Comparison of ENCODE assay signal across 17 cellular contexts in the genomic region with DNA sequence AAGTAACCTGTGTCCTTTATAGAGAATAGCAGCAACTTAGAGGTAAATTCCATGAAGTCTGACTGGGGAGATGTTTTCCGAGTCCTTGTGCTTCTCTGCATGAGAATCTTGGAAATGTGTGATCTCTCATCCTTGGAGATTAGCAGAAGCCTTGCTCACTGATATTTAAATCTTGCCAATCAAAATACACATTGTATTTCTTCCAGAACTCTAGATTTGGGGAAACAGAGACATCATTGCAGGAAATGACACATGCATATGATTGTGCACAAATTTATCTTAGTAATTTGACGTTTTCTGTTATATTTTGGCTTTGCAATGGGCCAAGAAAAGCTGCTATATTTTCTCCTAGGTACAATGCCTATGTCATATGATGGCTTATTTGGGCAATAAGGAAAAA.
DNase-seq lines count a peak whose midpoint lies in the region; ATAC-seq and TF ChIP-seq lines count a peak whose summit lies in the region.
"Had no signal": no experiment of that assay in that cellular context is flagged by ENCODE, and none has a peak within 500 bp of the region (broad histone marks: within the 10 kb centered on the region; RNA-seq: fewer than 3 reads in every experiment).

No MANE protein-coding gene starts in this region.

- H3K36me3 ChIP-seq in KMS-11 (ENCODE audit: insufficient read depth) (no peaks in the 10 kb centered on the region), adipocyte (ENCODE audit: control insufficient read depth, insufficient read depth, low read length, severe bottlenecking) (no peaks in the 10 kb centered on the region)

- H3K79me2 ChIP-seq in KMS-11 (ENCODE audit: insufficient read depth, low read depth): no peaks in the 10 kb centered on the region

- no peak for ATAC-seq in HG03354 (IDR thresholded peaks at IDR 0.05; ENCODE audit: poor library complexity, severe bottlenecking, unreplicated experiment)
- ATAC-seq in HG02763 (IDR thresholded peaks at IDR 0.05; ENCODE audit: unreplicated experiment): no peak
- ATAC-seq: Panc1 had no signal

- H3K27me3 ChIP-seq in KMS-11 (ENCODE audit: insufficient read depth, low read depth) (no peaks in the 10 kb centered on the region), adipocyte (replicated peaks; ENCODE audit: control insufficient read depth, insufficient read depth, low read length) (no peaks in the 10 kb centered on the region)

- no peak overlapping the region for H3K4me2 ChIP-seq in KMS-11

- no peaks in the 10 kb centered on the region for H3K9me3 ChIP-seq in adipocyte (ENCODE audit: control insufficient read depth, low read length)

- H2AFZ ChIP-seq in KMS-11 (ENCODE audit: low read depth): no peak overlapping the region

- H3K4me3 ChIP-seq in KMS-11 (IDR thresholded peaks at IDR 0.05; ENCODE audit: insufficient read depth, low read depth, low read length): no peak overlapping the region
- H3K4me3 ChIP-seq in adipocyte (ENCODE audit: low read length): no peak overlapping the region
- no peak overlapping the region for H3K4me3 ChIP-seq in fibroblast of mammary gland (ENCODE audit: control insufficient read depth, low read depth, low read length)

- H3K27ac ChIP-seq in KMS-11: peak overlapping the region; percentile 5; the same call in 1 of the 2 replicates

- H3K9ac ChIP-seq in KMS-11 (no peak overlapping the region), adipocyte (ENCODE audit: low read length) (no peak overlapping the region)

- TF ChIP-seq CTCF in KMS-11 (conservative IDR thresholded peaks at IDR 0.05; ENCODE audit: low read depth, low read length) (no peak), fibroblast of mammary gland (conservative IDR thresholded peaks at IDR 0.05; ENCODE audit: control insufficient read depth, insufficient read depth, low read depth, low read length) (no peak)

- H3K4me1 ChIP-seq in KMS-11 (ENCODE audit: low read depth, poor library complexity, severe bottlenecking) (peaks cover 34% of the 10 kb centered on the region), adipocyte (ENCODE audit: control insufficient read depth, insufficient read depth, low read length) (no peaks in the 10 kb centered on the region)

- DNase-seq in adipocyte (ENCODE audit: low read depth) (peak; percentile 18), fibroblast of mammary gland (ENCODE audit: low read depth) (peak; percentile 3), stromal cell of bone marrow (ENCODE audit: low read depth) (peak; percentile 8), cerebellum (ENCODE audit: low spot score) (no peak)
- DNase-seq: CD4-positive, CD25-positive, alpha-beta regulatory T cell; DMS79; H7; Karpas-422; NCI-H1417; NCI-H1694 treated with DMSO at 0.1 percent for 48 hours; NCI-H2081 treated with DMSO at 0.1 percent for 48 hours; NCI-H446; SIG-M5 had no signal

- no peaks in the 10 kb centered on the region for H4K20me1 ChIP-seq in KMS-11 (ENCODE audit: insufficient read depth)
